Comparison of ENCODE assay signal across 10 cellular contexts in genomic region chr12:33605776-33606175, GRCh38.
DNase-seq lines count a peak whose midpoint lies in the region; ATAC-seq and TF ChIP-seq lines count a peak whose summit lies in the region.
"Had no signal": no experiment of that assay in that cellular context is flagged by ENCODE, and none has a peak within 500 bp of the region (broad histone marks: within the 10 kb centered on the region; RNA-seq: fewer than 3 reads in every experiment).

No MANE protein-coding gene starts in this region.

- H4K20me1 ChIP-seq in mammary epithelial cell (ENCODE audit: insufficient read depth, low read length), result no peaks in the 10 kb centered on the region

- H3K4me3 ChIP-seq in mammary epithelial cell (replicated peaks in 1 of 3; ENCODE audit: insufficient read depth in 1 of 3, low read depth in 2 of 3, low read length in 3 of 3), result no peak overlapping the region
- H3K4me3 ChIP-seq: stomach had no signal

- peak; percentile 17 for DNase-seq in NCI-H1436 (lab: John Stamatoyannopoulos, UW)
- no peak for DNase-seq in NCI-H1436 treated with DMSO at 0.1 percent for 48 hours (lab: John Stamatoyannopoulos, UW)
- DNase-seq in NCI-H2171 (lab: John Stamatoyannopoulos, UW), result peak; percentile 9
- DNase-seq in mammary epithelial cell, result peak; percentile 30
- DNase-seq in renal cortical epithelial cell (ENCODE audit: low read depth), result peak; percentile 15
- no peak for DNase-seq in NCI-H1694 (lab: John Stamatoyannopoulos, UW)
- DNase-seq in effector CD8-positive, alpha-beta T cell (lab: John Stamatoyannopoulos, UW), result no peak
- DNase-seq: activated naive CD4-positive, alpha-beta T cell; stomach had no signal

- no peak overlapping the region for H2AFZ ChIP-seq in mammary epithelial cell (ENCODE audit: low read depth, low read length)

- no peaks in the 10 kb centered on the region for H3K36me3 ChIP-seq in mammary epithelial cell (ENCODE audit: insufficient read depth, low read length)
- H3K36me3 ChIP-seq: stomach had no signal

- 9% methylated on average over 2 of the region's 2 CpGs for WGBS in mammary epithelial cell (ENCODE audit: low coverage, missing lambda C conversion rate)

- no peak for ATAC-seq in HG03159 (IDR thresholded peaks at IDR 0.05; ENCODE audit: unreplicated experiment)

- H3K27ac ChIP-seq in mammary epithelial cell (ENCODE audit: insufficient read depth, low read depth, low read length), result no peak overlapping the region
- H3K27ac ChIP-seq: stomach had no signal

- CTCF ChIA-PET in mammary epithelial cell (lab: Charles Lee; ENCODE audit: low non-redundant PET), result no interaction called here

- no peak overlapping the region for H3K9ac ChIP-seq in mammary epithelial cell (ENCODE audit: insufficient read depth, low read length)

- H3K9me3 ChIP-seq in mammary epithelial cell (replicated peaks; ENCODE audit: insufficient read depth, low read length), result no peaks in the 10 kb centered on the region
- H3K9me3 ChIP-seq: stomach had no signal

- peak; percentile 51 to 71 for TF ChIP-seq CTCF in mammary epithelial cell (conservative IDR thresholded peaks at IDR 0.05 in 1 of 2, IDR thresholded peaks at IDR 0.05 in 1 of 2; ENCODE audit: extremely low read depth in 1 of 2, insufficient read depth in 1 of 2, low read depth in 1 of 2, low read length in 2 of 2)

- H3K4me1 ChIP-seq in mammary epithelial cell (ENCODE audit: insufficient read depth, low read length), result no peaks in the 10 kb centered on the region
- H3K4me1 ChIP-seq: stomach had no signal

- no TSS peak for BruUV-seq in mammary epithelial cell (replicated peaks; lab: Mats Ljungman, UMichigan)

- in situ Hi-C loops in mammary epithelial cell (cut with MboI; ENCODE audit: low sequenced_read_pairs in 2 of 2), result no loop called here

- H3K27me3 ChIP-seq in mammary epithelial cell (ENCODE audit: insufficient read depth, low read length), result no peaks in the 10 kb centered on the region
- H3K27me3 ChIP-seq: stomach had no signal

- no peaks in the 10 kb centered on the region for H3K79me2 ChIP-seq in mammary epithelial cell (ENCODE audit: insufficient read depth, low read length)

- intact Hi-C loops in mammary epithelial cell (cut with micrococcal nuclease), result loop anchor here (1.0 to 5.0 kb wide), 5 partner anchors 88 to 849 kb away; partner anchors contain the start of gene ALG10

- no peak overlapping the region for H3K4me2 ChIP-seq in mammary epithelial cell (ENCODE audit: insufficient read depth, low read depth, low read length)

- dilution Hi-C loops in mammary epithelial cell (cut with HindIII; ENCODE audit: low sequenced_read_pairs), result no loop called here

Comparison
In these comparisons a context has a peak if more than half of its experiments do, and no peak if none do; other contexts are left out.
1. DNase-seq: peak in NCI-H1436 (single experiment), NCI-H2171 (single experiment), mammary epithelial cell (single experiment) and renal cortical epithelial cell (single experiment); none in NCI-H1436 treated with DMSO at 0.1 percent for 48 hours (single experiment), NCI-H1694 (single experiment) and effector CD8-positive, alpha-beta T cell (single experiment).